1 cellular context compared by ENCODE assay signal in the genomic region with DNA sequence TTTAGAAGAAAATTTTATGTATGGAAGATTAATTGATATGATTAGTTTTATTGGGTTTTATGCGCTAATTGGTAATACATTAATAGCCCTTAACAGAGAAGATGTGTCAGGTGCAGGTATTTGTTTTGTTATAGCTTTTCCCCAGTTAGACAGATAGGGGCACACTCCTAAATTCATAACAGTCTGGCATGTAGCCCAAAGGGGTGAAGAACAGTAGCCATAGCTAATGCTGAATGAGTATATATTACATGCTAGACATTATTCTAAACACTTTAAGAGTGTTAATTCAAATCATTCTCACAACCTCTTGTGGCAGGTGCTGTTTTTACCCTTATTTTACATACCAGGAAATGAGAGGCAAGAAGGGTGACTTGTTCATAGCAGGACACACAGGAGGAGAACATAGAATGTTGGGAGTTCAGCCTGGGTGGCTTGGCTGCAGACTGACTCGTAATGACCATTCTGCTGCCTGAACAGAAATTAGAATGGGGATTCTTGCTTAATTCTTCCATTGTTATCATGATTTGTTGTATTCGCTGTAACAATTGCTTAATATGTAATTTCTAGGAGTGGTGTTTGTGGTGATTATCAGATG.
TF ChIP-seq lines count a peak whose summit lies in the region.

No MANE protein-coding gene starts in this region.

TF ChIP-seq in HepG2, 621 proteins besides CTCF, POLR2A, EP300 and RAD21:
- TF ChIP-seq MED8 (CRISPR knock-in tag; IDR thresholded peaks at IDR 0.05; ENCODE audit: insufficient replicate concordance) (no peak), JUND (CRISPR knock-in tag; IDR thresholded peaks at IDR 0.05) (no peak), ZNF570 (CRISPR knock-in tag; IDR thresholded peaks at IDR 0.05; ENCODE audit: borderline replicate concordance) (no peak), XBP1 (CRISPR knock-in tag; IDR thresholded peaks at IDR 0.05) (no peak), THAP11 (CRISPR knock-in tag; IDR thresholded peaks at IDR 0.05) (no peak), ZFP62 (CRISPR knock-in tag; IDR thresholded peaks at IDR 0.05) (no peak), CBFB (CRISPR knock-in tag; IDR thresholded peaks at IDR 0.05) (no peak), ZNF883 (CRISPR knock-in tag; IDR thresholded peaks at IDR 0.05; ENCODE audit: not compliant biosample characterization) (no peak), TEAD3 (CRISPR knock-in tag; optimal IDR thresholded peaks at IDR 0.05; ENCODE audit: borderline replicate concordance) (no peak), ZNF773 (CRISPR knock-in tag; IDR thresholded peaks at IDR 0.05; ENCODE audit: borderline replicate concordance) (no peak), CENPT (CRISPR knock-in tag; IDR thresholded peaks at IDR 0.05; ENCODE audit: low read depth) (no peak)
- TF ChIP-seq, protein P1, sequence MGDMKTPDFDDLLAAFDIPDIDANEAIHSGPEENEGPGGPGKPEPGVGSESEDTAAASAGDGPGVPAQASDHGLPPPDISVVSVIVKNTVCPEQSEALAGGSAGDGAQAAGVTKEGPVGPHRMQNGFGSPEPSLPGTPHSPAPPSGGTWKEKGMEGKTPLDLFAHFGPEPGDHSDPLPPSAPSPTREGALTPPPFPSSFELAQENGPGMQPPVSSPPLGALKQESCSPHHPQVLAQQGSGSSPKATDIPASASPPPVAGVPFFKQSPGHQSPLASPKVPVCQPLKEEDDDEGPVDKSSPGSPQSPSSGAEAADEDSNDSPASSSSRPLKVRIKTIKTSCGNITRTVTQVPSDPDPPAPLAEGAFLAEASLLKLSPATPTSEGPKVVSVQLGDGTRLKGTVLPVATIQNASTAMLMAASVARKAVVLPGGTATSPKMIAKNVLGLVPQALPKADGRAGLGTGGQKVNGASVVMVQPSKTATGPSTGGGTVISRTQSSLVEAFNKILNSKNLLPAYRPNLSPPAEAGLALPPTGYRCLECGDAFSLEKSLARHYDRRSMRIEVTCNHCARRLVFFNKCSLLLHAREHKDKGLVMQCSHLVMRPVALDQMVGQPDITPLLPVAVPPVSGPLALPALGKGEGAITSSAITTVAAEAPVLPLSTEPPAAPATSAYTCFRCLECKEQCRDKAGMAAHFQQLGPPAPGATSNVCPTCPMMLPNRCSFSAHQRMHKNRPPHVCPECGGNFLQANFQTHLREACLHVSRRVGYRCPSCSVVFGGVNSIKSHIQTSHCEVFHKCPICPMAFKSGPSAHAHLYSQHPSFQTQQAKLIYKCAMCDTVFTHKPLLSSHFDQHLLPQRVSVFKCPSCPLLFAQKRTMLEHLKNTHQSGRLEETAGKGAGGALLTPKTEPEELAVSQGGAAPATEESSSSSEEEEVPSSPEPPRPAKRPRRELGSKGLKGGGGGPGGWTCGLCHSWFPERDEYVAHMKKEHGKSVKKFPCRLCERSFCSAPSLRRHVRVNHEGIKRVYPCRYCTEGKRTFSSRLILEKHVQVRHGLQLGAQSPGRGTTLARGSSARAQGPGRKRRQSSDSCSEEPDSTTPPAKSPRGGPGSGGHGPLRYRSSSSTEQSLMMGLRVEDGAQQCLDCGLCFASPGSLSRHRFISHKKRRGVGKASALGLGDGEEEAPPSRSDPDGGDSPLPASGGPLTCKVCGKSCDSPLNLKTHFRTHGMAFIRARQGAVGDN (CRISPR knock-in tag; IDR thresholded peaks at IDR 0.05), result no peak
